Comparison of ENCODE assay signal across 28 cellular contexts in genomic region chr7:1909476-1909875, GRCh38.
"Had no signal": no experiment of that assay in that cellular context is flagged by ENCODE, and none has a peak within 500 bp of the region (broad histone marks: within the 10 kb centered on the region; RNA-seq: fewer than 3 reads in every experiment).

No MANE protein-coding gene starts in this region.

- H3K27ac Mint-ChIP-seq: activated CD4-positive, alpha-beta memory T cell treated with anti-CD3 and anti-CD28 coated beads, Interleukin-2, amount 10 ng/mL, durations not matched to agents 7 days and 5 days; activated naive CD4-positive, alpha-beta T cell treated with anti-CD3 and anti-CD28 coated beads, Interleukin-2, amount 50 U/mL, for 24 hours; activated naive CD8-positive, alpha-beta T cell treated with anti-CD3 and anti-CD28 coated beads, Interleukin-2, amount 50 U/mL, for 24 hours; activated T-cell treated with anti-CD3 and anti-CD28 coated beads, Interleukin-2, amount 50 U/mL, for 24 hours; dendritic cell treated with granulocyte-macrophage colony-stimulating factor and Interleukin-4, amounts not matched to agents 40 ng/mL and 50 ng/mL, for 4 days; natural killer cell treated with Interleukin-12 subunit alpha and Interleukin-12 subunit beta and Interleukin-15 and Interleukin-18, amount 100 ng/mL, for 72 hours; type B pancreatic cell had no signal

- DNase-seq: activated CD4-positive, alpha-beta memory T cell treated with anti-CD3 and anti-CD28 coated beads, Interleukin-2, amount 10 ng/mL, durations not matched to agents 7 days and 5 days; activated CD4-positive, alpha-beta T cell treated with anti-CD3 and anti-CD28 coated beads for 48 hours; activated CD8-positive, alpha-beta memory T cell treated with anti-CD3 and anti-CD28 coated beads, Interleukin-2, amount 50 U/mL, for 48 hours; activated gamma-delta T cell treated with Interleukin-2 at 50 U/mL for 16 hours; activated naive CD8-positive, alpha-beta T cell treated with anti-CD3 and anti-CD28 coated beads, Interleukin-2, amount 50 U/mL, for 24 hours; activated T-cell treated with anti-CD3 and anti-CD28 coated beads, Interleukin-2, amount 50 U/mL, for 24 hours; amygdala; effector CD4-positive, alpha-beta T cell; esophagus squamous epithelium; foreskin melanocyte; right lobe of liver; stimulated activated CD4-positive, alpha-beta T cell treated with anti-CD3 and anti-CD28 coated beads, Interleukin-2, amount 100 ng/mL, for 48 hours; stimulated activated naive CD8-positive, alpha-beta T cell treated with anti-CD3 and anti-CD28 coated beads, Interleukin-15, amount 100 ng/mL, for 72 hours; substantia nigra; T-helper 1 cell; uterus had no signal

- H3K4me3 Mint-ChIP-seq: activated CD4-positive, alpha-beta memory T cell treated with anti-CD3 and anti-CD28 coated beads, Interleukin-2, amount 10 ng/mL, durations not matched to agents 7 days and 5 days; activated naive CD4-positive, alpha-beta T cell treated with anti-CD3 and anti-CD28 coated beads, Interleukin-2, amount 50 U/mL, for 24 hours; activated naive CD8-positive, alpha-beta T cell treated with anti-CD3 and anti-CD28 coated beads, Interleukin-2, amount 50 U/mL, for 24 hours; activated T-cell treated with anti-CD3 and anti-CD28 coated beads, Interleukin-2, amount 50 U/mL, for 24 hours; central memory CD8-positive, alpha-beta T cell; dendritic cell treated with granulocyte-macrophage colony-stimulating factor and Interleukin-4, amounts not matched to agents 40 ng/mL and 50 ng/mL, for 4 days; natural killer cell treated with Interleukin-12 subunit alpha and Interleukin-12 subunit beta and Interleukin-15 and Interleukin-18, amount 100 ng/mL, for 72 hours; stimulated activated naive CD8-positive, alpha-beta T cell treated with anti-CD3 and anti-CD28 coated beads, Interleukin-15, amount 100 ng/mL, for 72 hours; type B pancreatic cell had no signal

- H3K9me3 ChIP-seq: breast epithelium, esophagus squamous epithelium, left lung, mucosa of descending colon, neutrophil, right lobe of liver, uterus had no signal

- H3K4me1 Mint-ChIP-seq: activated CD4-positive, alpha-beta memory T cell treated with anti-CD3 and anti-CD28 coated beads, Interleukin-2, amount 10 ng/mL, durations not matched to agents 7 days and 5 days; activated naive CD8-positive, alpha-beta T cell treated with anti-CD3 and anti-CD28 coated beads, Interleukin-2, amount 50 U/mL, for 24 hours had no signal

- ATAC-seq: activated CD4-positive, CD25-positive, alpha-beta regulatory T cell treated with anti-CD3 and anti-CD28 coated beads, Interleukin-2, amount 50 U/mL, for 24 hours; activated naive CD8-positive, alpha-beta T cell treated with anti-CD3 and anti-CD28 coated beads, Interleukin-2, amount 50 U/mL, for 24 hours; left lung; mucosa of descending colon; natural killer cell treated with Interleukin-12 subunit alpha and Interleukin-12 subunit beta and Interleukin-15 and Interleukin-18, amount 100 ng/mL, for 72 hours; right lobe of liver; stimulated activated naive CD8-positive, alpha-beta T cell treated with anti-CD3 and anti-CD28 coated beads, Interleukin-15, amount 100 ng/mL, for 72 hours had no signal

- H3K4me3 ChIP-seq: breast epithelium, esophagus squamous epithelium, left lung, mucosa of descending colon, right lobe of liver, uterus had no signal

- H3K36me3 ChIP-seq: breast epithelium, esophagus squamous epithelium, neutrophil, right lobe of liver, uterus had no signal

- H3K27me3 ChIP-seq: breast epithelium, esophagus squamous epithelium, left lung, neutrophil, right lobe of liver, uterus had no signal

- H3K27me3 Mint-ChIP-seq: activated CD4-positive, alpha-beta memory T cell treated with anti-CD3 and anti-CD28 coated beads, Interleukin-2, amount 10 ng/mL, durations not matched to agents 7 days and 5 days; activated naive CD4-positive, alpha-beta T cell treated with anti-CD3 and anti-CD28 coated beads, Interleukin-2, amount 50 U/mL, for 24 hours; activated naive CD8-positive, alpha-beta T cell treated with anti-CD3 and anti-CD28 coated beads, Interleukin-2, amount 50 U/mL, for 24 hours; activated T-cell treated with anti-CD3 and anti-CD28 coated beads, Interleukin-2, amount 50 U/mL, for 24 hours; central memory CD8-positive, alpha-beta T cell; dendritic cell treated with granulocyte-macrophage colony-stimulating factor and Interleukin-4, amounts not matched to agents 40 ng/mL and 50 ng/mL, for 4 days; natural killer cell treated with Interleukin-12 subunit alpha and Interleukin-12 subunit beta and Interleukin-15 and Interleukin-18, amount 100 ng/mL, for 72 hours; stimulated activated naive CD8-positive, alpha-beta T cell treated with anti-CD3 and anti-CD28 coated beads, Interleukin-15, amount 100 ng/mL, for 72 hours; type B pancreatic cell had no signal

- H3K36me3 Mint-ChIP-seq: natural killer cell treated with Interleukin-12 subunit alpha and Interleukin-12 subunit beta and Interleukin-15 and Interleukin-18, amount 100 ng/mL, for 72 hours; type B pancreatic cell had no signal

- FAIRE-seq: endometrium had no signal

- H3K27ac ChIP-seq: breast epithelium, epithelial cell of prostate, esophagus squamous epithelium, left lung, neutrophil, right lobe of liver, uterus had no signal

- H3K4me1 ChIP-seq: breast epithelium, right lobe of liver had no signal
